ENCODE assay signal across 21 cellular contexts in genomic region chr16:55661842-55662479, GRCh38. TPM values are rescaled to one million over a fixed set of nuclear protein-coding genes. Genes with fewer than 3 reads are reported as not detected.
DNase-seq lines count a peak whose midpoint lies in the region; ATAC-seq and TF ChIP-seq lines count a peak whose summit lies in the region.
"Had no signal": no experiment of that assay in that cellular context is flagged by ENCODE, and none has a peak within 500 bp of the region (broad histone marks: within the 10 kb centered on the region; RNA-seq: fewer than 3 reads in every experiment).

No MANE protein-coding gene starts in this region.

- H3K9me3 ChIP-seq in mesenchymal stem cell (ENCODE audit: control insufficient read depth, low read length), result no peaks in the 10 kb centered on the region
- H3K9me3 ChIP-seq in Caco-2, result peaks cover 7% of the 10 kb centered on the region
- H3K9me3 ChIP-seq: adrenal gland had no signal

- no peak overlapping the region for H3K14ac ChIP-seq in mesenchymal stem cell (ENCODE audit: low read length in 2 of 2)

- POLR2A ChIA-PET in Caco-2 (lab: Charles Lee), result no interaction called here

- H3K4ac ChIP-seq in mesenchymal stem cell (ENCODE audit: low read depth in 1 of 2, low read length in 2 of 2), result no peak overlapping the region

- peaks cover 28% of the 10 kb centered on the region for H3K4me1 Mint-ChIP-seq in HFFc6 (ENCODE audit: low read depth)
- no peaks in the 10 kb centered on the region for H3K4me1 Mint-ChIP-seq in effector memory CD8-positive, alpha-beta T cell (ENCODE audit: low read depth in 2 of 2)
- H3K4me1 Mint-ChIP-seq in Caco-2 (ENCODE audit: low read depth, unreplicated experiment), result peaks cover 7% of the 10 kb centered on the region
- H3K4me1 Mint-ChIP-seq: activated CD4-positive, alpha-beta memory T cell treated with anti-CD3 and anti-CD28 coated beads, Interleukin-2, amount 10 ng/mL, durations not matched to agents 7 days and 5 days; IgD-negative memory B cell; naive thymus-derived CD4-positive, alpha-beta T cell had no signal

- peaks cover 23% of the 10 kb centered on the region for H3K27me3 Mint-ChIP-seq in HFFc6 (ENCODE audit: insufficient read depth)
- peaks cover 27 to 60% of the 10 kb centered on the region in 2 donors for H3K27me3 Mint-ChIP-seq in effector memory CD8-positive, alpha-beta T cell
- peaks cover 3% of the 10 kb centered on the region for H3K27me3 Mint-ChIP-seq in Caco-2 (ENCODE audit: insufficient read depth, unreplicated experiment)

- CTCF ChIA-PET in Caco-2 (lab: Charles Lee), result no interaction called here

- H3K4me1 ChIP-seq in mesenchymal stem cell (ENCODE audit: control insufficient read depth, insufficient read depth, low read depth, low read length) (no peaks in the 10 kb centered on the region), Caco-2 (peaks cover 15% of the 10 kb centered on the region; the same call in 1 of the 2 replicates)
- H3K4me1 ChIP-seq: adrenal gland had no signal

- no TSS peak for BruUV-seq in Caco-2 (replicated peaks; lab: Mats Ljungman, UMichigan)

- intact Hi-C loops in Caco-2 (cut with micrococcal nuclease; ENCODE audit: unreplicated experiment), result no loop called here

- no peaks in the 10 kb centered on the region for H3K36me3 ChIP-seq in mesenchymal stem cell (ENCODE audit: control insufficient read depth in 1 of 2, insufficient read depth in 2 of 2, low read depth in 1 of 2, low read length in 2 of 2)
- no peaks in the 10 kb centered on the region for H3K36me3 ChIP-seq in Caco-2 (ENCODE audit: control insufficient read depth, insufficient read depth, low read length)
- H3K36me3 ChIP-seq: adrenal gland had no signal

- H3K36me3 Mint-ChIP-seq in HFFc6 (ENCODE audit: low read depth), result no peaks in the 10 kb centered on the region
- no peaks in the 10 kb centered on the region for H3K36me3 Mint-ChIP-seq in effector memory CD8-positive, alpha-beta T cell (ENCODE audit: insufficient read depth)
- no peaks in the 10 kb centered on the region for H3K36me3 Mint-ChIP-seq in Caco-2 (ENCODE audit: insufficient read depth, unreplicated experiment)
- H3K36me3 Mint-ChIP-seq: IgD-negative memory B cell had no signal

- H4K91ac ChIP-seq in mesenchymal stem cell (ENCODE audit: low read length), result no peak overlapping the region

- no peak overlapping the region for H3K18ac ChIP-seq in mesenchymal stem cell (ENCODE audit: low read depth in 1 of 2, low read length in 2 of 2)

- H2AK5ac ChIP-seq in mesenchymal stem cell (ENCODE audit: low read length, severe bottlenecking), result no peak overlapping the region

- peak overlapping the region; percentile 68 for H3K9ac ChIP-seq in mesenchymal stem cell (ENCODE audit: low read length)

- H3K27me3 ChIP-seq in mesenchymal stem cell (ENCODE audit: control insufficient read depth in 1 of 2, insufficient read depth in 1 of 2, low read length in 2 of 2) (peaks cover 35 to 39% of the 10 kb centered on the region in 2 experiments), Caco-2 (replicated peaks; ENCODE audit: control insufficient read depth, insufficient read depth, low read length) (no peaks in the 10 kb centered on the region)

- H3K23ac ChIP-seq in mesenchymal stem cell (ENCODE audit: low read length in 2 of 2), result no peak overlapping the region

- H2AFZ ChIP-seq in mesenchymal stem cell (ENCODE audit: low read depth, low read length), result no peak overlapping the region

- peak; percentile 82 for DNase-seq in AG08395 (ENCODE audit: low spot score)
- DNase-seq in HFFc6, result peak; percentile 66
- peak; percentile 59 for DNase-seq in dedifferentiated amniotic fluid mesenchymal stem cell (ENCODE audit: extremely low spot score)
- no peak for DNase-seq in mesenchymal stem cell
- no peak for DNase-seq in effector memory CD8-positive, alpha-beta T cell
- no peak for DNase-seq in stimulated activated CD4-positive, alpha-beta T cell treated with anti-CD3 and anti-CD28 coated beads, Interleukin-4, amount 100 ng/mL, for 24 hours
- no peak for DNase-seq in SK-N-DZ (ENCODE audit: low spot score)
- no peak for DNase-seq in Caco-2
- DNase-seq: activated CD4-positive, alpha-beta memory T cell treated with anti-CD3 and anti-CD28 coated beads, Interleukin-2, amount 10 ng/mL, durations not matched to agents 7 days and 5 days; adrenal gland; naive thymus-derived CD4-positive, alpha-beta T cell; NCI-H1092; NCI-H2227 treated with DMSO at 0.1 percent for 48 hours; stimulated activated CD4-positive, alpha-beta T cell treated with anti-CD3 and anti-CD28 coated beads, Interleukin-15, amount 100 ng/mL, for 24 hours had no signal

- ATAC-seq in effector memory CD8-positive, alpha-beta T cell (replicated peaks), result no peak
- ATAC-seq: naive thymus-derived CD4-positive, alpha-beta T cell had no signal

- no peak for TF ChIP-seq CTCF in HFFc6 (IDR thresholded peaks at IDR 0.05)
- TF ChIP-seq CTCF in Caco-2 (IDR thresholded peaks at IDR 0.05; ENCODE audit: insufficient read depth in 1 of 2, low read depth in 1 of 2, low read length in 1 of 2, severe bottlenecking in 1 of 2, unreplicated experiment in 1 of 2), result no peak

- H3K79me1 ChIP-seq in mesenchymal stem cell (replicated peaks; ENCODE audit: low read length, poor library complexity, severe bottlenecking), result no peaks in the 10 kb centered on the region

- no peak overlapping the region for H3K4me2 ChIP-seq in mesenchymal stem cell (ENCODE audit: low read length, poor library complexity, severe bottlenecking)

- no peak overlapping the region for H2BK120ac ChIP-seq in mesenchymal stem cell (ENCODE audit: low read depth, low read length)

- no peak overlapping the region for H2BK15ac ChIP-seq in mesenchymal stem cell (ENCODE audit: low read depth, poor library complexity, severe bottlenecking)

- H3K27ac Mint-ChIP-seq in HFFc6 (peak overlapping the region; percentile 53), Caco-2 (ENCODE audit: unreplicated experiment) (no peak overlapping the region)
- H3K27ac Mint-ChIP-seq in effector memory CD8-positive, alpha-beta T cell, result no peak overlapping the region
- H3K27ac Mint-ChIP-seq: activated CD4-positive, alpha-beta memory T cell treated with anti-CD3 and anti-CD28 coated beads, Interleukin-2, amount 10 ng/mL, durations not matched to agents 7 days and 5 days; activated T-helper 1 cell treated with anti-CD3 and anti-CD28 coated beads, Interleukin-12 subunit alpha, Interleukin-12 subunit beta, Interleukin-2, Interleukin-4 antibody, amounts not matched to agents 30 ng/mL and 10 ng/mL and 1 ng/mL, durations not matched to agents 14 hours and 24 hours and 36 hours; IgD-negative memory B cell; naive thymus-derived CD4-positive, alpha-beta T cell; progenitor cell of endocrine pancreas had no signal

- H2BK5ac ChIP-seq in mesenchymal stem cell (ENCODE audit: low read depth, low read length, poor library complexity, severe bottlenecking), result no peak overlapping the region

- peak overlapping the region in 1 of 2 experiments; percentile 50 for H3K4me3 ChIP-seq in mesenchymal stem cell (ENCODE audit: insufficient read depth in 1 of 2, low read depth in 1 of 2, low read length in 2 of 2)
- H3K4me3 ChIP-seq in Caco-2 (ENCODE audit: low read depth, low read length), result no peak overlapping the region
- H3K4me3 ChIP-seq: adrenal gland, SK-N-MC had no signal

- H3K4me3 Mint-ChIP-seq in HFFc6, result no peak overlapping the region
- no peak overlapping the region for H3K4me3 Mint-ChIP-seq in effector memory CD8-positive, alpha-beta T cell
- no peak overlapping the region for H3K4me3 Mint-ChIP-seq in Caco-2 (ENCODE audit: unreplicated experiment)
- H3K4me3 Mint-ChIP-seq: activated CD4-positive, alpha-beta memory T cell treated with anti-CD3 and anti-CD28 coated beads, Interleukin-2, amount 10 ng/mL, durations not matched to agents 7 days and 5 days; activated T-helper 1 cell treated with anti-CD3 and anti-CD28 coated beads, Interleukin-12 subunit alpha, Interleukin-12 subunit beta, Interleukin-2, Interleukin-4 antibody, amounts not matched to agents 30 ng/mL and 10 ng/mL and 1 ng/mL, durations not matched to agents 14 hours and 24 hours and 36 hours; IgD-negative memory B cell; naive thymus-derived CD4-positive, alpha-beta T cell had no signal

- no peak overlapping the region for H3K27ac ChIP-seq in mesenchymal stem cell (ENCODE audit: low read length, poor library complexity, severe bottlenecking)
- H3K27ac ChIP-seq: adrenal gland, SK-N-MC had no signal

- H4K8ac ChIP-seq in mesenchymal stem cell (ENCODE audit: low read length), result no peak overlapping the region

- no peak overlapping the region for H2BK12ac ChIP-seq in mesenchymal stem cell (ENCODE audit: low read length in 2 of 2)

- H3K9me3 Mint-ChIP-seq in HFFc6, result no peaks in the 10 kb centered on the region
- peaks cover 0 to 6% of the 10 kb centered on the region in 2 donors for H3K9me3 Mint-ChIP-seq in effector memory CD8-positive, alpha-beta T cell
- H3K9me3 Mint-ChIP-seq in Caco-2 (ENCODE audit: unreplicated experiment), result no peaks in the 10 kb centered on the region
- H3K9me3 Mint-ChIP-seq: activated CD4-positive, alpha-beta memory T cell treated with anti-CD3 and anti-CD28 coated beads, Interleukin-2, amount 10 ng/mL, durations not matched to agents 7 days and 5 days; activated T-helper 1 cell treated with anti-CD3 and anti-CD28 coated beads, Interleukin-12 subunit alpha, Interleukin-12 subunit beta, Interleukin-2, Interleukin-4 antibody, amounts not matched to agents 30 ng/mL and 10 ng/mL and 1 ng/mL, durations not matched to agents 14 hours and 24 hours and 36 hours had no signal

RNA-seq across cellular contexts. Expression of gene SLC6A2, which starts 6.2 kb away (rescaled TPM):
- not detected for total RNA-seq in HFFc6 (2021; fragmentation: NEBNext Ultra II Directional; extraction: Animal tissue kit (Norgen Biotek cat#: 25700))
- not detected for polyA plus RNA-seq in mesenchymal stem cell (2013, experiment 1 of 2)
- not detected for polyA plus RNA-seq in mesenchymal stem cell (2013, experiment 2 of 2)
- 58.1 and 83.8 TPM in 2 replicates for polyA plus RNA-seq in SK-N-DZ (2014; cell fraction: cytosol; rRNA removed)
- 195 and 206 TPM in 2 replicates for polyA plus RNA-seq in SK-N-DZ (2014; cell fraction: nucleus; rRNA removed)
- total RNA-seq in Caco-2 (2022), result not detected in 2 replicates
- total RNA-seq: activated CD4-positive, alpha-beta memory T cell treated with anti-CD3 and anti-CD28 coated beads, Interleukin-2, amount 10 ng/mL, durations not matched to agents 7 days and 5 days; activated T-helper 1 cell treated with anti-CD3 and anti-CD28 coated beads, Interleukin-12 subunit alpha, Interleukin-12 subunit beta, Interleukin-2, Interleukin-4 antibody, amounts not matched to agents 30 ng/mL and 10 ng/mL and 1 ng/mL, durations not matched to agents 14 hours and 24 hours and 36 hours; chondrocyte; endothelial cell of umbilical vein; H4; naive thymus-derived CD4-positive, alpha-beta T cell; progenitor cell of endocrine pancreas had no signal
- polyA plus RNA-seq: endothelial cell of umbilical vein; IgD-negative memory B cell; naive thymus-derived CD4-positive, alpha-beta T cell had no signal

Comparison
In these comparisons a context has a peak if more than half of its experiments do, and no peak if none do; other contexts are left out.
1. DNase-seq: peak in AG08395 (single experiment), HFFc6 (single experiment) and dedifferentiated amniotic fluid mesenchymal stem cell (single experiment); none in mesenchymal stem cell (single experiment), effector memory CD8-positive, alpha-beta T cell (0 of 3), stimulated activated CD4-positive, alpha-beta T cell treated with anti-CD3 and anti-CD28 coated beads, Interleukin-4, amount 100 ng/mL, for 24 hours (single experiment), SK-N-DZ (single experiment) and Caco-2 (0 of 2).